8 cellular contexts compared by ENCODE assay signal in the genomic region with DNA sequence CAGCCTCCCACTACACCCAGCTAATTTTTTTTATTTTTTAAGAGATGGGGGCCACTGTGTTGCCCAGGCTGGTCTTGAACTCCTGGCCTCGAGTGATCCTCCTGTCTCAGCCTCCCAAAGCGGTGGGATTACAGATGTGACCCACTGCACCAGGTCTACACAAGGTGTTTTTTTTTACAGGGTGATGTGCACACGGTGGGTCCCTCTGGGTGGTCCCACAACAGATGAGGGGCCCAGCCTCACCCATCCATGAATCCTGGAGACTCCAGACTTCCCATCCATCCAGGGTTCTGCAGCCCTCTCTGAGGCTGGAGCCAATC. TPM values are rescaled to one million over a fixed set of nuclear protein-coding genes. Genes with fewer than 3 reads are reported as not detected.
DNase-seq lines count a peak whose midpoint lies in the region; ATAC-seq, FAIRE-seq and TF ChIP-seq lines count a peak whose summit lies in the region.

No MANE protein-coding gene starts in this region.

- no peak overlapping the region for H3K27ac Mint-ChIP-seq in activated naive CD8-positive, alpha-beta T cell treated with anti-CD3 and anti-CD28 coated beads, Interleukin-2, amount 50 U/mL, for 24 hours

- intact Hi-C loops in HepG2 (cut with micrococcal nuclease; ENCODE audit: unreplicated experiment): loop anchor here (10.0 kb wide), 1 partner anchor 79 kb away; no protein-coding TSS in a partner anchor
- intact Hi-C loops in thyroid gland (cut with DNase I): no loop called here
- intact Hi-C loops in lower leg skin (cut with DNase I; ENCODE audit: low total_unique reads): no loop called here

- TF ChIP-seq RAD21 in HepG2 (CRISPR knock-in tag; IDR thresholded peaks at IDR 0.05): no peak

- H2AFZ ChIP-seq in HepG2 (ENCODE audit: low read length): no peak overlapping the region

- no peaks in the 10 kb centered on the region for H3K9me3 Mint-ChIP-seq in activated naive CD8-positive, alpha-beta T cell treated with anti-CD3 and anti-CD28 coated beads, Interleukin-2, amount 50 U/mL, for 24 hours

- H3K27ac ChIP-seq in HepG2 (ENCODE audit: extremely low read length, insufficient read depth, low read length) (no peak overlapping the region), thyroid gland (peak overlapping the region; percentile 58 to 96 (median 60))

- H3K4me1 Mint-ChIP-seq in activated naive CD8-positive, alpha-beta T cell treated with anti-CD3 and anti-CD28 coated beads, Interleukin-2, amount 50 U/mL, for 24 hours: peaks cover 52% of the 10 kb centered on the region

- peak; percentile 3 for DNase-seq in activated CD4-positive, alpha-beta T cell treated with anti-CD3 and anti-CD28 coated beads, Interleukin-2, amount 50 U/mL, for 1 hour
- DNase-seq in activated CD4-positive, alpha-beta T cell treated with anti-CD3 and anti-CD28 coated beads, Interleukin-2, amount 50 U/mL, for 4 hours: no peak
- no peak for DNase-seq in activated naive CD8-positive, alpha-beta T cell treated with anti-CD3 and anti-CD28 coated beads, Interleukin-2, amount 50 U/mL, for 24 hours
- DNase-seq in HepG2 (ENCODE audit: low spot score): no peak
- DNase-seq in thyroid gland: no peak
- no peak for DNase-seq in NCI-H2171 (lab: John Stamatoyannopoulos, UW)
- DNase-seq in lower leg skin (ENCODE audit: low spot score in 2 of 2): no peak

- H3K36me3 Mint-ChIP-seq in activated naive CD8-positive, alpha-beta T cell treated with anti-CD3 and anti-CD28 coated beads, Interleukin-2, amount 50 U/mL, for 24 hours (ENCODE audit: low read depth): peaks cover 13% of the 10 kb centered on the region

- no peak for TF ChIP-seq POLR2A in HepG2 (IDR thresholded peaks at IDR 0.05; ENCODE audit: insufficient read depth in 1 of 2, low read depth in 2 of 2, low read length in 2 of 2)
- no peak for TF ChIP-seq POLR2A in thyroid gland (IDR thresholded peaks at IDR 0.05)
- no peak for TF ChIP-seq POLR2A in lower leg skin (IDR thresholded peaks at IDR 0.05)

- no peaks in the 10 kb centered on the region for H3K79me2 ChIP-seq in HepG2 (ENCODE audit: insufficient read depth, low read length)

- peak overlapping the region; percentile 60 for H3K4me2 ChIP-seq in HepG2 (ENCODE audit: low read depth, low read length)

- POLR2A ChIA-PET in HepG2 (lab: Yijun Ruan, JAX): no interaction called here

- WGBS in HepG2 (ENCODE audit: low lambda C conversion rate): 62% methylated on average over 3 of the region's 3 CpGs
- 59 to 62% methylated on average over 3 of the region's 3 CpGs for WGBS in thyroid gland, 2 donors
- 56 to 86% methylated on average over 2 to 3 of the region's 3 CpGs for WGBS in lower leg skin, 2 donors

- peaks cover 22% of the 10 kb centered on the region for H3K4me1 ChIP-seq in HepG2 (ENCODE audit: insufficient read depth, low read length)
- peaks cover 0 to 47% of the 10 kb centered on the region in 2 donors for H3K4me1 ChIP-seq in thyroid gland

- no peaks in the 10 kb centered on the region for H3K9me3 ChIP-seq in HepG2 (ENCODE audit: low read length)
- no peaks in the 10 kb centered on the region for H3K9me3 ChIP-seq in thyroid gland

- no TSS peak for BruUV-seq in HepG2 (replicated peaks; lab: Mats Ljungman, UMichigan)

- peaks cover 2 to 15% of the 10 kb centered on the region in 2 experiments; a peak in 4 of 5 replicates for H3K27me3 ChIP-seq in HepG2 (ENCODE audit: control insufficient read depth in 1 of 2, insufficient read depth in 2 of 2, low read length in 2 of 2)
- no peaks in the 10 kb centered on the region for H3K27me3 ChIP-seq in thyroid gland

- H3K36me3 ChIP-seq in HepG2 (replicated peaks in 1 of 2; ENCODE audit: control insufficient read depth in 1 of 2, insufficient read depth in 2 of 2, low read length in 2 of 2) (no peaks in the 10 kb centered on the region), thyroid gland (peaks cover 19 to 26% of the 10 kb centered on the region in 2 donors)

- no peak for ATAC-seq in activated naive CD8-positive, alpha-beta T cell treated with anti-CD3 and anti-CD28 coated beads, Interleukin-2, amount 50 U/mL, for 24 hours
- ATAC-seq in HepG2 (no peak), GM21723 (IDR thresholded peaks at IDR 0.05; ENCODE audit: unreplicated experiment) (no peak)

- CTCF ChIA-PET in HepG2 (lab: Yijun Ruan, JAX; ENCODE audit: low intra/inter-chr PET ratio, low total read pairs): no interaction called here

- peak overlapping the region; percentile 49 for H3K9ac ChIP-seq in HepG2 (ENCODE audit: insufficient read depth, low read depth, low read length)

- FAIRE-seq in HepG2 (lab: Jason Lieb, UNC): no peak

- no peak for TF ChIP-seq EP300 in HepG2 (IDR thresholded peaks at IDR 0.05; ENCODE audit: low read depth in 2 of 2, low read length in 2 of 2)
- no peak for TF ChIP-seq EP300 in HepG2 (CRISPR knock-in tag; IDR thresholded peaks at IDR 0.05; ENCODE audit: borderline replicate concordance)

- H4K20me1 ChIP-seq in HepG2 (ENCODE audit: insufficient read depth, low read length): no peaks in the 10 kb centered on the region

- in situ Hi-C loops in HepG2 (cut with HindIII; ENCODE audit: extremely low pct_ligation_motif_present, low pct_unique_long_range_greater_than_20kb): no loop called here

- peak overlapping the region in 2 of 3 experiments; percentile 43 to 63; a peak in 3 of 6 replicates for H3K4me3 ChIP-seq in HepG2 (replicated peaks in 1 of 3; ENCODE audit: insufficient read depth in 1 of 3, low read depth in 2 of 3, low read length in 3 of 3)
- H3K4me3 ChIP-seq in thyroid gland (replicated peaks in 1 of 3): peak overlapping the region in 1 of 3 donors; percentile 89
- no peak overlapping the region for H3K4me3 ChIP-seq in lower leg skin (ENCODE audit: low read depth, poor library complexity, severe bottlenecking)

- H3K4me3 Mint-ChIP-seq in activated naive CD8-positive, alpha-beta T cell treated with anti-CD3 and anti-CD28 coated beads, Interleukin-2, amount 50 U/mL, for 24 hours: peak overlapping the region; percentile 43

- TF ChIP-seq CTCF in HepG2 (CRISPR knock-in tag; IDR thresholded peaks at IDR 0.05) (no peak), thyroid gland (IDR thresholded peaks at IDR 0.05) (no peak), lower leg skin (IDR thresholded peaks at IDR 0.05) (no peak)

- H3K27me3 Mint-ChIP-seq in activated naive CD8-positive, alpha-beta T cell treated with anti-CD3 and anti-CD28 coated beads, Interleukin-2, amount 50 U/mL, for 24 hours: peaks cover 27% of the 10 kb centered on the region

TF ChIP-seq in HepG2, 621 proteins besides CTCF, POLR2A, EP300 and RAD21:
- TF ChIP-seq ZNF770 (CRISPR knock-in tag; IDR thresholded peaks at IDR 0.05) (peak; percentile 65), ZNF546 (CRISPR knock-in tag; conservative IDR thresholded peaks at IDR 0.05) (no peak)

RNA-seq across cellular contexts. Expression of gene KLF2, which starts 0.6 kb away (rescaled TPM):
- total RNA-seq in HepG2 (2016; rRNA removed; fragmentation: Illumina TruSeq; extraction: Trizol) (not detected in 2 replicates), thyroid gland (10 to 100 TPM in 3 of 4 donors, 1 to 10 TPM in 1; 9.1 to 15.9 (median 14.0) TPM), lower leg skin (10 to 100 TPM; 12.6 to 27.5 (median 19.9) TPM)
- total RNA-seq in HepG2 (2016; cell fraction: cytosol; rRNA removed; fragmentation: Illumina TruSeq; extraction: Trizol; ENCODE audit: low read depth): not detected in 2 replicates
- total RNA-seq in HepG2 (2016; cell fraction: insoluble cytoplasmic fraction; rRNA removed; fragmentation: Illumina TruSeq; extraction: Trizol): not detected in 2 replicates
- total RNA-seq in HepG2 (2016; cell fraction: membrane; rRNA removed; fragmentation: Illumina TruSeq; extraction: Trizol): not detected in 2 replicates
- not detected in 2 replicates for total RNA-seq in HepG2 (2016; cell fraction: nucleus; rRNA removed; fragmentation: Illumina TruSeq; extraction: Trizol)
- 0.05 TPM in 1 of 2 replicates, not detected in the other for polyA plus RNA-seq in HepG2 (2011; rRNA removed)
- polyA plus RNA-seq in HepG2 (2011; cell fraction: cytosol; rRNA removed): 0.05 TPM in 1 of 2 replicates, not detected in the other
- polyA plus RNA-seq in HepG2 (2011; cell fraction: nucleus; rRNA removed): 0.16 and 0.23 TPM in 2 replicates
- polyA plus RNA-seq in HepG2 (2012): not detected in 2 replicates
- polyA plus RNA-seq in HepG2 (2016; cell fraction: cytosol; fragmentation: Illumina TruSeq; extraction: Trizol; ENCODE audit: low read depth): not detected in 2 replicates
- polyA plus RNA-seq in HepG2 (2016; cell fraction: insoluble cytoplasmic fraction; fragmentation: Illumina TruSeq; extraction: Trizol; ENCODE audit: low read depth): not detected in 2 replicates
- polyA plus RNA-seq in HepG2 (2016; cell fraction: membrane; fragmentation: Illumina TruSeq; extraction: Trizol; ENCODE audit: low read depth): 0.27 TPM in 1 of 2 replicates, not detected in the other
- polyA plus RNA-seq in HepG2 (2016; cell fraction: nucleus; fragmentation: Illumina TruSeq; extraction: Trizol; ENCODE audit: insufficient read depth, low read depth): not detected in 2 replicates
- polyA minus RNA-seq in HepG2 (2011; rRNA and poly(A)+ RNA removed; ENCODE audit: low replicate concordance): 0.16 TPM in 1 of 2 replicates, not detected in the other
- not detected in 2 replicates for polyA minus RNA-seq in HepG2 (2011; cell fraction: cytosol; rRNA and poly(A)+ RNA removed)
- polyA minus RNA-seq in HepG2 (2011; cell fraction: nucleus; rRNA and poly(A)+ RNA removed): not detected in 2 replicates

Comparison
In these comparisons a context has a peak if more than half of its experiments do, and no peak if none do; other contexts are left out.
1. RNA of gene KLF2, which starts 0.6 kb away (total RNA-seq): 12.6 to 27.5 TPM in lower leg skin and 9.1 to 15.9 TPM in thyroid gland; not detected in HepG2; every median in the first group is over 4 times any median in the second.